Comparison of ENCODE assay signal across 15 cellular contexts in the genomic region with DNA sequence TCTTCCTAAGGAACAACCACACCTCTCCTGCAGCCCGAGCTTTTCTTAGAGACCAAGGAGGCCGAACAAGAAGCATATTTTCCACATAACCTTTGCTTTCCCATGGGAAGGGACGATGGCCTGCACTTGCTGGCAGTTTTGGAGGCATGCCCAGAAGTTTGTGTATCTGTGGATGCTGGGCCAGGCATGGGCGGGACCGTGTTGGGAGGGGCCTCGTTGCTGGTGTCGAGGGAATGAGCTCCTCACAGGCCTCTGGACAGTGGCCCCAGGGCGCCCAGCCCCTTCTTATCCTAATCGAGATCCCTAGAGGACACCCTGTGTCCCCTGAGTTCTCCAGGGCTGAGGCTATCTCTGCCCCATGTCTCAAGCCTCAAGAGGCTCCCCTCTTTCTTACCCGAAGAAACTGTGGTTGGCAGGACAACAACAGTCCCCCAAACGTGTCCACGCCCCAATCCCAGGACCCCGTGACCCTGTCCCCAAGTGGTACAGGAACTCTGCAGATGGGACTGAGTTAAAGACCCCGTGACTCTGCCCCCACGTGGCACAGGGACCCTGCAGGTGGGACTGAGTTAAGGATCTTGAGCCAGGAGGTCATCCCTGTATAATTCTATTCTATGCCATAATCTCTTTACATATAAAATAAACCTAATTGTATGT.
A peak's percentile ranks its signal among the peaks of the same experiment; 100 is the strongest.
DNase-seq lines count a peak whose midpoint lies in the region; ATAC-seq and TF ChIP-seq lines count a peak whose summit lies in the region.
"Had no signal": no experiment of that assay in that cellular context is flagged by ENCODE, and none has a peak within 500 bp of the region (broad histone marks: within the 10 kb centered on the region; RNA-seq: fewer than 3 reads in every experiment).

No MANE protein-coding gene starts in this region.

- TF ChIP-seq POLR2A in uterus (IDR thresholded peaks at IDR 0.05) = no peak

- DNase-seq in Right ventricle myocardium inferior (ENCODE audit: missing footprints) (peak; percentile 72), right atrium auricular region (ENCODE audit: low spot score) (no peak), RPMI7951 (ENCODE audit: low read depth) (peak; percentile 50), left ventricle myocardium superior (peak; percentile 49), uterus (peak; percentile 21 to 37), cortex of kidney (lab: John Stamatoyannopoulos, UW) (no peak), omental fat pad (ENCODE audit: low spot score) (no peak)
- no peak for DNase-seq in activated CD4-positive, alpha-beta T cell treated with anti-CD3 and anti-CD28 coated beads, Interleukin-2, amount 50 U/mL, for 48 hours
- DNase-seq: activated CD4-positive, alpha-beta T cell treated with anti-CD3 and anti-CD28 coated beads for 36 hours; AML-193; esophagus squamous epithelium; naive thymus-derived CD4-positive, alpha-beta T cell; NCI-H1048 had no signal

- peaks cover 0 to 25% of the 10 kb centered on the region in 2 donors for H3K9me3 ChIP-seq in right atrium auricular region
- H3K9me3 ChIP-seq in uterus = no peaks in the 10 kb centered on the region
- H3K9me3 ChIP-seq: esophagus squamous epithelium had no signal

- H3K36me3 ChIP-seq in right atrium auricular region = no peaks in the 10 kb centered on the region
- H3K36me3 ChIP-seq in uterus = no peaks in the 10 kb centered on the region
- H3K36me3 ChIP-seq: cardiac muscle cell, esophagus squamous epithelium had no signal

- intact Hi-C loops in Right ventricle myocardium inferior (cut with DNase I) (no loop called here), left ventricle myocardium superior (cut with micrococcal nuclease) (no loop called here), uterus (cut with DNase I; ENCODE audit: low total_unique reads) (no loop called here)

- no peak overlapping the region for H3K4me3 ChIP-seq in right atrium auricular region
- no peak overlapping the region for H3K4me3 ChIP-seq in uterus
- H3K4me3 ChIP-seq: cardiac muscle cell, esophagus squamous epithelium had no signal

- no peak overlapping the region for H3K27ac ChIP-seq in right atrium auricular region
- H3K27ac ChIP-seq in uterus = no peak overlapping the region
- H3K27ac ChIP-seq: cardiac muscle cell had no signal

- H3K27me3 ChIP-seq in right atrium auricular region (no peaks in the 10 kb centered on the region), uterus (no peaks in the 10 kb centered on the region)

- no peak for ATAC-seq in Right ventricle myocardium inferior
- ATAC-seq in left ventricle myocardium superior = no peak
- ATAC-seq in omental fat pad (ENCODE audit: low FRiP score) = no peak
- ATAC-seq: activated CD4-positive, alpha-beta T cell treated with anti-CD3 and anti-CD28 coated beads for 36 hours; activated T-helper 17 cell treated with anti-CD3 and anti-CD28 coated beads, Interleukin-2, amount 50 U/mL, for 72 hours; naive thymus-derived CD4-positive, alpha-beta T cell had no signal

- H3K4me1 ChIP-seq in right atrium auricular region = peaks cover 0 to 15% of the 10 kb centered on the region in 2 donors
- peaks cover 0 to 5% of the 10 kb centered on the region in 2 donors for H3K4me1 ChIP-seq in uterus

- TF ChIP-seq CTCF in right atrium auricular region (IDR thresholded peaks at IDR 0.05) (no peak), uterus (IDR thresholded peaks at IDR 0.05) (no peak), omental fat pad (IDR thresholded peaks at IDR 0.05) (no peak)

Comparison
In these comparisons a context has a peak if more than half of its experiments do, and no peak if none do; other contexts are left out.
1. DNase-seq: peak in Right ventricle myocardium inferior (single experiment), RPMI7951 (single experiment), left ventricle myocardium superior (single experiment) and uterus (2 of 2); none in right atrium auricular region (single experiment), activated CD4-positive, alpha-beta T cell treated with anti-CD3 and anti-CD28 coated beads, Interleukin-2, amount 50 U/mL, for 48 hours (0 of 2), cortex of kidney (single experiment) and omental fat pad (single experiment).